In the genomic region with DNA sequence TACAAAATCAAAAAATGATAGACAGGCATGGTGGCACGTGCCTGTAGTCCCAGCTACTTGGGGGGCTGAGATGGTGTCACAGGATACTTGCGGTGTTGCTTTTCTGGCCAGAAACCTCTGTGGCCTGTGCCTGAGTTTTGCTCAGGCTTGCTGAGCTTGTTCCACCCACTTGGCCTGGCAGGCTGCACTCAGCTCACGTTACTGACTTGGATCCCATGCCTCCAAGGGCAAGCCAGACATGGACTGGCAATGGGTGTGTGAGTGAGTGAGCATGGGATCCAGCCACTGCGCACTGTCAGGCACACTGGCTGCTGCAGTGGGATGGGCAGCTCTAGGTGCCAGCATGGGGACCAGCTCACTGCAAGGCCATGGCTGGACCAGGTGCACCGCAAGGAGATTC, we compare ENCODE assay signal across 21 cellular contexts.
"Had no signal": no experiment of that assay in that cellular context is flagged by ENCODE, and none has a peak within 500 bp of the region (broad histone marks: within the 10 kb centered on the region; RNA-seq: fewer than 3 reads in every experiment).

No MANE protein-coding gene starts in this region.

- H3K4me1 ChIP-seq: colonic mucosa had no signal

- ATAC-seq: activated T-cell treated with anti-CD3 and anti-CD28 coated beads, Interleukin-2, amount 50 U/mL, for 4 hours; body of pancreas; naive thymus-derived CD8-positive, alpha-beta T cell had no signal

- H3K27ac ChIP-seq: body of pancreas, colonic mucosa, heart left ventricle, tibial artery, vagina had no signal

- H3K4me3 ChIP-seq: body of pancreas, colonic mucosa, heart left ventricle, tibial artery, vagina had no signal

- DNase-seq: activated B cell treated with CpG ODN at 0.5 μM for 24 hours; activated CD4-positive, alpha-beta memory T cell treated with anti-CD3 and anti-CD28 coated beads for 36 hours; activated CD4-positive, alpha-beta T cell treated with anti-CD3 and anti-CD28 coated beads for 4 hours; activated naive CD4-positive, alpha-beta T cell treated with anti-CD3 and anti-CD28 coated beads for 36 hours; activated T-cell treated with anti-CD3 and anti-CD28 coated beads, Interleukin-2, amount 50 U/mL, for 4 hours; body of pancreas; central memory CD4-positive, alpha-beta T cell; colonic mucosa; endodermal cell; kidney; mesendoderm; naive thymus-derived CD8-positive, alpha-beta T cell; retina; stimulated activated CD4-positive, alpha-beta T cell treated with anti-CD3 and anti-CD28 coated beads, Interleukin-12 subunit alpha, Interleukin-12 subunit beta, amount 100 ng/mL, for 4 hours; stimulated activated CD4-positive, alpha-beta T cell treated with anti-CD3 and anti-CD28 coated beads, Interleukin-1b, Interleukin-23, amount 100 ng/mL, for 48 hours; stimulated activated naive CD4-positive, alpha-beta T cell treated with Interleukin-2 at 50 U/mL for 16 hours; substantia nigra; T-helper 9 cell; tibial artery had no signal

- H3K9me3 ChIP-seq: body of pancreas, colonic mucosa, heart left ventricle, tibial artery, vagina had no signal

- H3K36me3 ChIP-seq: colonic mucosa, heart left ventricle, tibial artery, vagina had no signal

- H3K27me3 ChIP-seq: body of pancreas, colonic mucosa, heart left ventricle, tibial artery, vagina had no signal
